In genomic region chr6:1389791-1390070, GRCh38 we compare ENCODE assay signal across 2 cellular contexts.
TF ChIP-seq lines count a peak whose summit lies in the region.

No MANE protein-coding gene starts in this region.

TF ChIP-seq in HepG2, 621 proteins besides CTCF, POLR2A, EP300 and RAD21 (continues in another document):
- TF ChIP-seq, protein P1, sequence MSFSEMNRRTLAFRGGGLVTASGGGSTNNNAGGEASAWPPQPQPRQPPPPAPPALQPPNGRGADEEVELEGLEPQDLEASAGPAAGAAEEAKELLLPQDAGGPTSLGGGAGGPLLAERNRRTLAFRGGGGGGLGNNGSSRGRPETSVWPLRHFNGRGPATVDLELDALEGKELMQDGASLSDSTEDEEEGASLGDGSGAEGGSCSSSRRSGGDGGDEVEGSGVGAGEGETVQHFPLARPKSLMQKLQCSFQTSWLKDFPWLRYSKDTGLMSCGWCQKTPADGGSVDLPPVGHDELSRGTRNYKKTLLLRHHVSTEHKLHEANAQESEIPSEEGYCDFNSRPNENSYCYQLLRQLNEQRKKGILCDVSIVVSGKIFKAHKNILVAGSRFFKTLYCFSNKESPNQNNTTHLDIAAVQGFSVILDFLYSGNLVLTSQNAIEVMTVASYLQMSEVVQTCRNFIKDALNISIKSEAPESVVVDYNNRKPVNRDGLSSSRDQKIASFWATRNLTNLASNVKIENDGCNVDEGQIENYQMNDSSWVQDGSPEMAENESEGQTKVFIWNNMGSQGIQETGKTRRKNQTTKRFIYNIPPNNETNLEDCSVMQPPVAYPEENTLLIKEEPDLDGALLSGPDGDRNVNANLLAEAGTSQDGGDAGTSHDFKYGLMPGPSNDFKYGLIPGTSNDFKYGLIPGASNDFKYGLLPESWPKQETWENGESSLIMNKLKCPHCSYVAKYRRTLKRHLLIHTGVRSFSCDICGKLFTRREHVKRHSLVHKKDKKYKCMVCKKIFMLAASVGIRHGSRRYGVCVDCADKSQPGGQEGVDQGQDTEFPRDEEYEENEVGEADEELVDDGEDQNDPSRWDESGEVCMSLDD (CRISPR knock-in tag; IDR thresholded peaks at IDR 0.05; ENCODE audit: borderline replicate concordance), result no peak
- TF ChIP-seq KMT2A (CRISPR knock-in tag; IDR thresholded peaks at IDR 0.05) (no peak), FOXK2 (IDR thresholded peaks at IDR 0.05) (no peak), ZNF777 (CRISPR knock-in tag; IDR thresholded peaks at IDR 0.05) (no peak), ZNF557 (CRISPR knock-in tag; IDR thresholded peaks at IDR 0.05) (no peak), ZNF484 (CRISPR knock-in tag; IDR thresholded peaks at IDR 0.05; ENCODE audit: borderline replicate concordance, low read depth) (no peak), RCOR2 (CRISPR knock-in tag; IDR thresholded peaks at IDR 0.05) (no peak), ZNF775 (CRISPR knock-in tag; IDR thresholded peaks at IDR 0.05; ENCODE audit: borderline replicate concordance) (no peak), HDAC2 (CRISPR knock-in tag; IDR thresholded peaks at IDR 0.05) (no peak), BRD4 (CRISPR knock-in tag; IDR thresholded peaks at IDR 0.05) (no peak), JDP2 (CRISPR knock-in tag; IDR thresholded peaks at IDR 0.05; ENCODE audit: borderline replicate concordance) (no peak), ZNF652 (CRISPR knock-in tag; IDR thresholded peaks at IDR 0.05; ENCODE audit: borderline replicate concordance, low read depth) (no peak)
- TF ChIP-seq, protein P2, sequence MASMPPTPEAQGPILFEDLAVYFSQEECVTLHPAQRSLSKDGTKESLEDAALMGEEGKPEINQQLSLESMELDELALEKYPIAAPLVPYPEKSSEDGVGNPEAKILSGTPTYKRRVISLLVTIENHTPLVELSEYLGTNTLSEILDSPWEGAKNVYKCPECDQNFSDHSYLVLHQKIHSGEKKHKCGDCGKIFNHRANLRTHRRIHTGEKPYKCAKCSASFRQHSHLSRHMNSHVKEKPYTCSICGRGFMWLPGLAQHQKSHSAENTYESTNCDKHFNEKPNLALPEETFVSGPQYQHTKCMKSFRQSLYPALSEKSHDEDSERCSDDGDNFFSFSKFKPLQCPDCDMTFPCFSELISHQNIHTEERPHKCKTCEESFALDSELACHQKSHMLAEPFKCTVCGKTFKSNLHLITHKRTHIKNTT (CRISPR knock-in tag; IDR thresholded peaks at IDR 0.05), result no peak
- TF ChIP-seq, protein P3, sequence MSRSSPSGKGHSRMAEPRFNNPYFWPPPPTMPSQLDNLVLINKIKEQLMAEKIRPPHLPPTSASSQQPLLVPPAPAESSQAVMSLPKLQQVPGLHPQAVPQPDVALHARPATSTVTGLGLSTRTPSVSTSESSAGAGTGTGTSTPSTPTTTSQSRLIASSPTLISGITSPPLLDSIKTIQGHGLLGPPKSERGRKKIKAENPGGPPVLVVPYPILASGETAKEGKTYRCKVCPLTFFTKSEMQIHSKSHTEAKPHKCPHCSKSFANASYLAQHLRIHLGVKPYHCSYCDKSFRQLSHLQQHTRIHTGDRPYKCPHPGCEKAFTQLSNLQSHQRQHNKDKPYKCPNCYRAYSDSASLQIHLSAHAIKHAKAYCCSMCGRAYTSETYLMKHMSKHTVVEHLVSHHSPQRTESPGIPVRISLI (CRISPR knock-in tag; IDR thresholded peaks at IDR 0.05; ENCODE audit: borderline replicate concordance), result no peak
- TF ChIP-seq, protein P4, sequence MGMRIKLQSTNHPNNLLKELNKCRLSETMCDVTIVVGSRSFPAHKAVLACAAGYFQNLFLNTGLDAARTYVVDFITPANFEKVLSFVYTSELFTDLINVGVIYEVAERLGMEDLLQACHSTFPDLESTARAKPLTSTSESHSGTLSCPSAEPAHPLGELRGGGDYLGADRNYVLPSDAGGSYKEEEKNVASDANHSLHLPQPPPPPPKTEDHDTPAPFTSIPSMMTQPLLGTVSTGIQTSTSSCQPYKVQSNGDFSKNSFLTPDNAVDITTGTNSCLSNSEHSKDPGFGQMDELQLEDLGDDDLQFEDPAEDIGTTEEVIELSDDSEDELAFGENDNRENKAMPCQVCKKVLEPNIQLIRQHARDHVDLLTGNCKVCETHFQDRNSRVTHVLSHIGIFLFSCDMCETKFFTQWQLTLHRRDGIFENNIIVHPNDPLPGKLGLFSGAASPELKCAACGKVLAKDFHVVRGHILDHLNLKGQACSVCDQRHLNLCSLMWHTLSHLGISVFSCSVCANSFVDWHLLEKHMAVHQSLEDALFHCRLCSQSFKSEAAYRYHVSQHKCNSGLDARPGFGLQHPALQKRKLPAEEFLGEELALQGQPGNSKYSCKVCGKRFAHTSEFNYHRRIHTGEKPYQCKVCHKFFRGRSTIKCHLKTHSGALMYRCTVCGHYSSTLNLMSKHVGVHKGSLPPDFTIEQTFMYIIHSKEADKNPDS (CRISPR knock-in tag; IDR thresholded peaks at IDR 0.05), result no peak

TF ChIP-seq in H1, 55 proteins besides CTCF, POLR2A, EP300 and RAD21:
- TF ChIP-seq MAFK (IDR thresholded peaks at IDR 0.05; ENCODE audit: low read depth, low read length) (no peak), POU5F1 (IDR thresholded peaks at IDR 0.05; ENCODE audit: low read depth, low read length) (no peak), SAP30 (IDR thresholded peaks at IDR 0.05; ENCODE audit: insufficient read depth, insufficient replicate concordance, low read length) (no peak), USF2 (IDR thresholded peaks at IDR 0.05; ENCODE audit: low read length) (no peak), KDM5A (IDR thresholded peaks at IDR 0.05; ENCODE audit: low read length) (no peak), JUND (IDR thresholded peaks at IDR 0.05; ENCODE audit: low read length) (no peak), GABPA (IDR thresholded peaks at IDR 0.05; ENCODE audit: borderline replicate concordance, insufficient read depth, low read length) (no peak), SUZ12 (IDR thresholded peaks at IDR 0.05; ENCODE audit: low read length) (no peak), PHF8 (conservative IDR thresholded peaks at IDR 0.05; ENCODE audit: low read depth, low read length) (no peak), NRF1 (IDR thresholded peaks at IDR 0.05; ENCODE audit: low read depth, low read length) (no peak)
- TF ChIP-seq, protein P5, sequence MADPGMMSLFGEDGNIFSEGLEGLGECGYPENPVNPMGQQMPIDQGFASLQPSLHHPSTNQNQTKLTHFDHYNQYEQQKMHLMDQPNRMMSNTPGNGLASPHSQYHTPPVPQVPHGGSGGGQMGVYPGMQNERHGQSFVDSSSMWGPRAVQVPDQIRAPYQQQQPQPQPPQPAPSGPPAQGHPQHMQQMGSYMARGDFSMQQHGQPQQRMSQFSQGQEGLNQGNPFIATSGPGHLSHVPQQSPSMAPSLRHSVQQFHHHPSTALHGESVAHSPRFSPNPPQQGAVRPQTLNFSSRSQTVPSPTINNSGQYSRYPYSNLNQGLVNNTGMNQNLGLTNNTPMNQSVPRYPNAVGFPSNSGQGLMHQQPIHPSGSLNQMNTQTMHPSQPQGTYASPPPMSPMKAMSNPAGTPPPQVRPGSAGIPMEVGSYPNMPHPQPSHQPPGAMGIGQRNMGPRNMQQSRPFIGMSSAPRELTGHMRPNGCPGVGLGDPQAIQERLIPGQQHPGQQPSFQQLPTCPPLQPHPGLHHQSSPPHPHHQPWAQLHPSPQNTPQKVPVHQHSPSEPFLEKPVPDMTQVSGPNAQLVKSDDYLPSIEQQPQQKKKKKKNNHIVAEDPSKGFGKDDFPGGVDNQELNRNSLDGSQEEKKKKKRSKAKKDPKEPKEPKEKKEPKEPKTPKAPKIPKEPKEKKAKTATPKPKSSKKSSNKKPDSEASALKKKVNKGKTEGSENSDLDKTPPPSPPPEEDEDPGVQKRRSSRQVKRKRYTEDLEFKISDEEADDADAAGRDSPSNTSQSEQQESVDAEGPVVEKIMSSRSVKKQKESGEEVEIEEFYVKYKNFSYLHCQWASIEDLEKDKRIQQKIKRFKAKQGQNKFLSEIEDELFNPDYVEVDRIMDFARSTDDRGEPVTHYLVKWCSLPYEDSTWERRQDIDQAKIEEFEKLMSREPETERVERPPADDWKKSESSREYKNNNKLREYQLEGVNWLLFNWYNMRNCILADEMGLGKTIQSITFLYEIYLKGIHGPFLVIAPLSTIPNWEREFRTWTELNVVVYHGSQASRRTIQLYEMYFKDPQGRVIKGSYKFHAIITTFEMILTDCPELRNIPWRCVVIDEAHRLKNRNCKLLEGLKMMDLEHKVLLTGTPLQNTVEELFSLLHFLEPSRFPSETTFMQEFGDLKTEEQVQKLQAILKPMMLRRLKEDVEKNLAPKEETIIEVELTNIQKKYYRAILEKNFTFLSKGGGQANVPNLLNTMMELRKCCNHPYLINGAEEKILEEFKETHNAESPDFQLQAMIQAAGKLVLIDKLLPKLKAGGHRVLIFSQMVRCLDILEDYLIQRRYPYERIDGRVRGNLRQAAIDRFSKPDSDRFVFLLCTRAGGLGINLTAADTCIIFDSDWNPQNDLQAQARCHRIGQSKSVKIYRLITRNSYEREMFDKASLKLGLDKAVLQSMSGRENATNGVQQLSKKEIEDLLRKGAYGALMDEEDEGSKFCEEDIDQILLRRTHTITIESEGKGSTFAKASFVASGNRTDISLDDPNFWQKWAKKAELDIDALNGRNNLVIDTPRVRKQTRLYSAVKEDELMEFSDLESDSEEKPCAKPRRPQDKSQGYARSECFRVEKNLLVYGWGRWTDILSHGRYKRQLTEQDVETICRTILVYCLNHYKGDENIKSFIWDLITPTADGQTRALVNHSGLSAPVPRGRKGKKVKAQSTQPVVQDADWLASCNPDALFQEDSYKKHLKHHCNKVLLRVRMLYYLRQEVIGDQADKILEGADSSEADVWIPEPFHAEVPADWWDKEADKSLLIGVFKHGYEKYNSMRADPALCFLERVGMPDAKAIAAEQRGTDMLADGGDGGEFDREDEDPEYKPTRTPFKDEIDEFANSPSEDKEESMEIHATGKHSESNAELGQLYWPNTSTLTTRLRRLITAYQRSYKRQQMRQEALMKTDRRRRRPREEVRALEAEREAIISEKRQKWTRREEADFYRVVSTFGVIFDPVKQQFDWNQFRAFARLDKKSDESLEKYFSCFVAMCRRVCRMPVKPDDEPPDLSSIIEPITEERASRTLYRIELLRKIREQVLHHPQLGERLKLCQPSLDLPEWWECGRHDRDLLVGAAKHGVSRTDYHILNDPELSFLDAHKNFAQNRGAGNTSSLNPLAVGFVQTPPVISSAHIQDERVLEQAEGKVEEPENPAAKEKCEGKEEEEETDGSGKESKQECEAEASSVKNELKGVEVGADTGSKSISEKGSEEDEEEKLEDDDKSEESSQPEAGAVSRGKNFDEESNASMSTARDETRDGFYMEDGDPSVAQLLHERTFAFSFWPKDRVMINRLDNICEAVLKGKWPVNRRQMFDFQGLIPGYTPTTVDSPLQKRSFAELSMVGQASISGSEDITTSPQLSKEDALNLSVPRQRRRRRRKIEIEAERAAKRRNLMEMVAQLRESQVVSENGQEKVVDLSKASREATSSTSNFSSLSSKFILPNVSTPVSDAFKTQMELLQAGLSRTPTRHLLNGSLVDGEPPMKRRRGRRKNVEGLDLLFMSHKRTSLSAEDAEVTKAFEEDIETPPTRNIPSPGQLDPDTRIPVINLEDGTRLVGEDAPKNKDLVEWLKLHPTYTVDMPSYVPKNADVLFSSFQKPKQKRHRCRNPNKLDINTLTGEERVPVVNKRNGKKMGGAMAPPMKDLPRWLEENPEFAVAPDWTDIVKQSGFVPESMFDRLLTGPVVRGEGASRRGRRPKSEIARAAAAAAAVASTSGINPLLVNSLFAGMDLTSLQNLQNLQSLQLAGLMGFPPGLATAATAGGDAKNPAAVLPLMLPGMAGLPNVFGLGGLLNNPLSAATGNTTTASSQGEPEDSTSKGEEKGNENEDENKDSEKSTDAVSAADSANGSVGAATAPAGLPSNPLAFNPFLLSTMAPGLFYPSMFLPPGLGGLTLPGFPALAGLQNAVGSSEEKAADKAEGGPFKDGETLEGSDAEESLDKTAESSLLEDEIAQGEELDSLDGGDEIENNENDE (IDR thresholded peaks at IDR 0.05; ENCODE audit: insufficient replicate concordance, low read length), result no peak
TF ChIP-seq in H1: peak in this region for 0.
